ENCODE assay signal across 12 cellular contexts in the genomic region with DNA sequence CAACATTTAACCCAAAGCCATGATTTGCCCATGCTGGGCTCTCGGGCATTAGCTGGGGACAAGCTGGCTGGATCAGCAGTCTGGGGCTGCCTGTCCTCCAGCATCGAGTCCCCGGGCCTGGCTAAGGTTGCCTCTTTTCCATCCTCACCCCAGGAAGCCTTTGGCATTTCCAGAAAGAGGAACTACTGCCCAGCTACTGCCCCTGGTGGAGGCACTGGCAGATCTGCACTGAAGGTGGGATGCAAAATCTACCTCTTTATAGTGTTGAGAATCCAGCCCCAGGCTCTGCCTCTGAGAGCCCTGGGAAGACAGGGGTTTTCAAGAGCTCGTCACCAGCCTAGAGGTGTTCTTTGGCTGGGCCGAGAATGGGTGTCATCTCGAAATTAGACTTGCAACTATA.
DNase-seq lines count a peak whose midpoint lies in the region; ATAC-seq and TF ChIP-seq lines count a peak whose summit lies in the region.
"Had no signal": no experiment of that assay in that cellular context is flagged by ENCODE, and none has a peak within 500 bp of the region (broad histone marks: within the 10 kb centered on the region; RNA-seq: fewer than 3 reads in every experiment).

No MANE protein-coding gene starts in this region.

- no peaks in the 10 kb centered on the region for H3K9me2 ChIP-seq in neural cell (ENCODE audit: insufficient read depth, low read length)

- H3K9me3 ChIP-seq in neural cell (ENCODE audit: low read length) (no peaks in the 10 kb centered on the region), sigmoid colon (peaks cover 7 to 10% (median 8%) of the 10 kb centered on the region in 4 donors)

- TF ChIP-seq EP300 in neural cell (conservative IDR thresholded peaks at IDR 0.05; ENCODE audit: poor library complexity, severe bottlenecking) = no peak
- TF ChIP-seq EP300 in sigmoid colon (IDR thresholded peaks at IDR 0.05) = no peak

- H3K9ac ChIP-seq in neural cell (ENCODE audit: low read length) = no peak overlapping the region

- H3K27me3 ChIP-seq in brain microvascular endothelial cell (replicated peaks) (no peaks in the 10 kb centered on the region), neural cell (ENCODE audit: insufficient read depth, low read depth, low read length) (no peaks in the 10 kb centered on the region), sigmoid colon (peaks cover 0 to 6% (median 6%) of the 10 kb centered on the region in 3 donors)

- intact Hi-C loops in sigmoid colon (cut with DNase I) = loop anchor here (5.0 kb wide), 1 partner anchor 850 kb away; the partner anchor contains the start of gene PTPRU

- peaks cover 2 to 34% (median 31%) of the 10 kb centered on the region in 4 donors for H3K4me1 ChIP-seq in sigmoid colon

- peak; percentile 20; the same call in 1 of the 2 replicates for TF ChIP-seq CTCF in LNCaP clone FGC (IDR thresholded peaks at IDR 0.05; ENCODE audit: control insufficient read depth, extremely low read depth, insufficient read depth)
- TF ChIP-seq CTCF in brain microvascular endothelial cell (IDR thresholded peaks at IDR 0.05; ENCODE audit: low read depth, low read length, missing control alignments) = peak; percentile 75
- TF ChIP-seq CTCF in neural cell (IDR thresholded peaks at IDR 0.05; ENCODE audit: poor library complexity, severe bottlenecking) = peak; percentile 39
- TF ChIP-seq CTCF in sigmoid colon (IDR thresholded peaks at IDR 0.05) = no peak

- H4K20me1 ChIP-seq in neural cell (ENCODE audit: insufficient read depth) = no peaks in the 10 kb centered on the region

- no peak overlapping the region for H3K4me2 ChIP-seq in neural cell (ENCODE audit: low read length)

- H3K4me3 ChIP-seq in LNCaP clone FGC (ENCODE audit: low read depth, low read length) (no peak overlapping the region), brain microvascular endothelial cell (ENCODE audit: low read depth, low read length) (no peak overlapping the region), neural cell (ENCODE audit: low read length) (no peak overlapping the region), sigmoid colon (no peak overlapping the region)
- H3K4me3 ChIP-seq: esophagus squamous epithelium, suprapubic skin had no signal

- H2AFZ ChIP-seq in neural cell (ENCODE audit: low read depth, low read length) = no peak overlapping the region

- DNase-seq in NCI-H1417 (lab: John Stamatoyannopoulos, UW) (peak in 2 of 3 experiments; percentile 6 to 13), NCI-H1417 treated with DMSO at 0.1 percent for 48 hours (lab: John Stamatoyannopoulos, UW) (no peak), LNCaP clone FGC (ENCODE audit: low read depth) (no peak), brain microvascular endothelial cell (no peak), HT-29 (ENCODE audit: low spot score) (no peak), sigmoid colon (no peak)
- DNase-seq: esophagus squamous epithelium; NCI-H510A; stimulated activated CD4-positive, alpha-beta T cell treated with anti-CD3 and anti-CD28 coated beads, Interleukin-1b, Interleukin-23, amount 100 ng/mL, for 48 hours had no signal

- no peaks in the 10 kb centered on the region for H3K79me2 ChIP-seq in neural cell (replicated peaks; ENCODE audit: insufficient read depth, low read length)

- in situ Hi-C loops in brain microvascular endothelial cell (cut with HindIII; ENCODE audit: low pct_ligation_motif_present, low sequenced_read_pairs) = no loop called here

- H3F3A ChIP-seq in neural cell (ENCODE audit: insufficient read depth, low read length, poor library complexity, severe bottlenecking) = no peaks in the 10 kb centered on the region

- H3K36me3 ChIP-seq in brain microvascular endothelial cell (replicated peaks) (no peaks in the 10 kb centered on the region), neural cell (ENCODE audit: insufficient read depth, low read length) (no peaks in the 10 kb centered on the region), sigmoid colon (no peaks in the 10 kb centered on the region)
- H3K36me3 ChIP-seq: esophagus squamous epithelium, suprapubic skin had no signal

- WGBS in sigmoid colon, 2 donors = 68 to 84% methylated on average over 6 of the region's 6 CpGs

- H3K27ac ChIP-seq in brain microvascular endothelial cell = no peak overlapping the region
- no peak overlapping the region for H3K27ac ChIP-seq in neural cell (ENCODE audit: low read length)
- no peak overlapping the region for H3K27ac ChIP-seq in sigmoid colon
- H3K27ac ChIP-seq: esophagus squamous epithelium, suprapubic skin had no signal

- TF ChIP-seq RAD21 in neural cell (conservative IDR thresholded peaks at IDR 0.05) = no peak

- TF ChIP-seq POLR2A in sigmoid colon (IDR thresholded peaks at IDR 0.05) = no peak

- ATAC-seq in GM18511 (IDR thresholded peaks at IDR 0.05; ENCODE audit: unreplicated experiment) = no peak

TF ChIP-seq in neural cell, 6 proteins besides CTCF, POLR2A, EP300 and RAD21:
- TF ChIP-seq EZH2 (IDR thresholded peaks at IDR 0.05; ENCODE audit: borderline replicate concordance, insufficient read depth, low read length, poor library complexity, severe bottlenecking) (no peak), MXI1 (conservative IDR thresholded peaks at IDR 0.05; ENCODE audit: poor library complexity, severe bottlenecking) (no peak), POLR2AphosphoS5 (IDR thresholded peaks at IDR 0.05) (no peak), REST (IDR thresholded peaks at IDR 0.05; ENCODE audit: borderline replicate concordance) (no peak), SMC3 (conservative IDR thresholded peaks at IDR 0.05; ENCODE audit: poor library complexity) (no peak), TAF1 (IDR thresholded peaks at IDR 0.05; ENCODE audit: low read depth) (no peak)

Comparison
In these comparisons a context has a peak if more than half of its experiments do, and no peak if none do; other contexts are left out.
1. DNase-seq: peak in NCI-H1417 (2 of 3); none in NCI-H1417 treated with DMSO at 0.1 percent for 48 hours (single experiment), LNCaP clone FGC (single experiment), brain microvascular endothelial cell (single experiment), HT-29 (single experiment) and sigmoid colon (single experiment).
2. CTCF ChIP-seq: peak in LNCaP clone FGC (single experiment), brain microvascular endothelial cell (single experiment) and neural cell (single experiment); none in sigmoid colon (0 of 4).